ENCODE assay signal across 36 cellular contexts in genomic region chr3:76432396-76432795, GRCh38.
"Had no signal": no experiment of that assay in that cellular context is flagged by ENCODE, and none has a peak within 500 bp of the region (broad histone marks: within the 10 kb centered on the region; RNA-seq: fewer than 3 reads in every experiment).

No MANE protein-coding gene starts in this region.

- H3K4me3 Mint-ChIP-seq: activated CD4-positive, alpha-beta T cell treated with anti-CD3 and anti-CD28 coated beads for 36 hours; activated CD4-positive, alpha-beta T cell treated with anti-CD3 and anti-CD28 coated beads, Interleukin-2, amount 10 ng/mL, durations not matched to agents 7 days and 5 days; activated CD8-positive, alpha-beta T cell treated with anti-CD3 and anti-CD28 coated beads, Interleukin-2, amount 10 ng/mL, durations not matched to agents 7 days and 5 days; activated naive CD4-positive, alpha-beta T cell treated with anti-CD3 and anti-CD28 coated beads, Interleukin-2, amount 10 ng/mL, durations not matched to agents 7 days and 5 days; activated naive CD8-positive, alpha-beta T cell; activated naive CD8-positive, alpha-beta T cell treated with anti-CD3 and anti-CD28 coated beads, Interleukin-2, amount 50 U/mL, for 24 hours; activated T-cell treated with anti-CD3 and anti-CD28 coated beads, Interleukin-2, amount 50 U/mL, for 24 hours; brain; T-helper 1 cell treated with Interleukin-12 subunit alpha and Interleukin-12 subunit beta and Interleukin-4 antibody, amounts not matched to agents 30 μg/mL and 1 μg/mL, for 36 hours; T-helper 2 cell treated with Interferon-gamma antibody and Interleukin-4, amounts not matched to agents 5 μg/mL and 100 μg/mL, for 36 hours had no signal

- DNase-seq: activated CD4-positive, alpha-beta T cell treated with anti-CD3 and anti-CD28 coated beads for 36 hours; activated CD4-positive, alpha-beta T cell treated with anti-CD3 and anti-CD28 coated beads, Interleukin-2, amount 10 ng/mL, durations not matched to agents 7 days and 5 days; activated CD4-positive, alpha-beta T cell treated with anti-CD3 and anti-CD28 coated beads, Interleukin-2, amount 50 U/mL, for 48 hours; activated CD8-positive, alpha-beta T cell treated with anti-CD3 and anti-CD28 coated beads, Interleukin-2, amount 10 ng/mL, durations not matched to agents 7 days and 5 days; activated gamma-delta T cell treated with Interleukin-2 at 50 U/mL for 16 hours; activated naive CD4-positive, alpha-beta T cell treated with anti-CD3 and anti-CD28 coated beads, Interleukin-2, amount 10 ng/mL, durations not matched to agents 7 days and 5 days; activated naive CD8-positive, alpha-beta T cell treated with anti-CD3 and anti-CD28 coated beads, Interleukin-2, amount 50 U/mL, for 24 hours; activated T-cell treated with anti-CD3 and anti-CD28 coated beads, Interleukin-2, amount 50 U/mL, for 24 hours; amniotic stem cell; aorta; caudate nucleus; MM.1S; MV-4-11; NCI-H1092; NCI-H146; NCI-H187 treated with DMSO at 0.1 percent for 48 hours; NCI-H2081; NCI-H2171 treated with DMSO at 0.1 percent for 48 hours; NCI-H2227 treated with DMSO at 0.1 percent for 48 hours; NCI-H446 treated with DMSO at 0.1 percent for 48 hours; NCI-H524; NCI-H69; NCI-H82; SHP77; SJCRH30 had no signal

- H3K27me3 ChIP-seq: SJCRH30 had no signal

- ATAC-seq: activated CD4-positive, alpha-beta T cell treated with anti-CD3 and anti-CD28 coated beads for 36 hours; activated CD4-positive, CD25-positive, alpha-beta regulatory T cell treated with anti-CD3 and anti-CD28 coated beads, Interleukin-2, amount 50 U/mL, for 24 hours; activated CD8-positive, alpha-beta T cell treated with anti-CD3 and anti-CD28 coated beads, Interleukin-2, amount 10 ng/mL, durations not matched to agents 7 days and 5 days; activated naive CD8-positive, alpha-beta T cell treated with anti-CD3 and anti-CD28 coated beads, Interleukin-2, amount 50 U/mL, for 24 hours; Panc1 had no signal

- H3K27ac ChIP-seq: KMS-11, SJCRH30, SK-N-MC had no signal

- H3K4me2 ChIP-seq: KMS-11 had no signal

- H3K9me3 Mint-ChIP-seq: brain had no signal

- H3K4me1 Mint-ChIP-seq: activated CD4-positive, alpha-beta T cell treated with anti-CD3 and anti-CD28 coated beads for 36 hours; activated CD4-positive, alpha-beta T cell treated with anti-CD3 and anti-CD28 coated beads, Interleukin-2, amount 10 ng/mL, durations not matched to agents 7 days and 5 days; activated naive CD4-positive, alpha-beta T cell treated with anti-CD3 and anti-CD28 coated beads, Interleukin-2, amount 10 ng/mL, durations not matched to agents 7 days and 5 days; activated naive CD8-positive, alpha-beta T cell treated with anti-CD3 and anti-CD28 coated beads, Interleukin-2, amount 50 U/mL, for 24 hours; brain had no signal

- H3K36me3 Mint-ChIP-seq: activated naive CD4-positive, alpha-beta T cell treated with anti-CD3 and anti-CD28 coated beads, Interleukin-2, amount 10 ng/mL, durations not matched to agents 7 days and 5 days; activated naive CD8-positive, alpha-beta T cell; brain had no signal

- H3K4me1 ChIP-seq: SJCRH30 had no signal

- H3K9me3 ChIP-seq: SJCRH30 had no signal

- H3K27ac Mint-ChIP-seq: activated CD4-positive, alpha-beta T cell treated with anti-CD3 and anti-CD28 coated beads for 36 hours; activated CD4-positive, alpha-beta T cell treated with anti-CD3 and anti-CD28 coated beads, Interleukin-2, amount 10 ng/mL, durations not matched to agents 7 days and 5 days; activated CD8-positive, alpha-beta T cell treated with anti-CD3 and anti-CD28 coated beads, Interleukin-2, amount 10 ng/mL, durations not matched to agents 7 days and 5 days; activated naive CD4-positive, alpha-beta T cell treated with anti-CD3 and anti-CD28 coated beads, Interleukin-2, amount 10 ng/mL, durations not matched to agents 7 days and 5 days; activated naive CD8-positive, alpha-beta T cell; activated naive CD8-positive, alpha-beta T cell treated with anti-CD3 and anti-CD28 coated beads, Interleukin-2, amount 50 U/mL, for 24 hours; activated T-cell treated with anti-CD3 and anti-CD28 coated beads, Interleukin-2, amount 50 U/mL, for 24 hours; activated T-helper 2 cell treated with anti-CD3 and anti-CD28 coated beads, Interferon-gamma antibody, Interleukin-2, Interleukin-4, amounts not matched to agents 10 μg/mL and 5 μg/mL and 100 μg/mL, durations not matched to agents 14 hours and 24 hours and 36 hours; brain; T-helper 1 cell treated with Interleukin-12 subunit alpha and Interleukin-12 subunit beta and Interleukin-4 antibody, amounts not matched to agents 30 μg/mL and 1 μg/mL, for 36 hours; T-helper 2 cell treated with Interferon-gamma antibody and Interleukin-4, amounts not matched to agents 5 μg/mL and 100 μg/mL, for 36 hours had no signal

- H3K36me3 ChIP-seq: SJCRH30 had no signal

- H3K4me3 ChIP-seq: SJCRH30, SK-N-MC had no signal

- FAIRE-seq: bronchial epithelial cell, TTC549 had no signal

- H3K9ac ChIP-seq: KMS-11 had no signal

- H3K27me3 Mint-ChIP-seq: activated CD4-positive, alpha-beta T cell treated with anti-CD3 and anti-CD28 coated beads for 36 hours; activated CD4-positive, alpha-beta T cell treated with anti-CD3 and anti-CD28 coated beads, Interleukin-2, amount 10 ng/mL, durations not matched to agents 7 days and 5 days; activated naive CD4-positive, alpha-beta T cell treated with anti-CD3 and anti-CD28 coated beads, Interleukin-2, amount 10 ng/mL, durations not matched to agents 7 days and 5 days; activated naive CD8-positive, alpha-beta T cell; activated naive CD8-positive, alpha-beta T cell treated with anti-CD3 and anti-CD28 coated beads, Interleukin-2, amount 50 U/mL, for 24 hours; activated T-cell treated with anti-CD3 and anti-CD28 coated beads, Interleukin-2, amount 50 U/mL, for 24 hours; brain had no signal
